In the genomic region with DNA sequence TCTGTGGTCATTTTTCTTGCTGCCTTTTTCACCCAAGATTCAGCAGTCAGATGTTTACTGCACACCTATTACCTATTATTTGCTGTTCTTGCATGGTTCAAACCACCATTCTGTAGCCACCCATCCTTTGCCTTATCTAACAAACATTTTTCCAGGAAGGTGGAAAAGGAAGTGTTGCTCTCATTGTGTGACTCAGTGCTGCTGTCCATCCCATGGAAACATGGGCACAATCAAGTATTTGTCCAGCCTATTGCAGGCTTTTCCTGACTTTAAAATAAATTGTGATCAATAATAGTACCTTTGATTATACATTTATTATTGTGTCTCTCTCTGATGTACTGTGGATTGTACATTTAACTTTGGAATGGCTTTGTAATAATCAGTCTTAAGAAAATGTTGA, we compare ENCODE assay signal across 22 cellular contexts.
"Had no signal": no experiment of that assay in that cellular context is flagged by ENCODE, and none has a peak within 500 bp of the region (broad histone marks: within the 10 kb centered on the region; RNA-seq: fewer than 3 reads in every experiment).

No MANE protein-coding gene starts in this region.

- H3K27me3 Mint-ChIP-seq: activated CD4-positive, alpha-beta T cell treated with anti-CD3 and anti-CD28 coated beads, Interleukin-2, amount 10 ng/mL, durations not matched to agents 24 days and 14 days; naive thymus-derived CD8-positive, alpha-beta T cell; stimulated activated memory B cell treated with anti-CD40 and anti-IgM and Interleukin-4, amounts not matched to agents 10 μg/mL and 1 μg/mL and 100 μg/mL, for 72 hours; type B pancreatic cell had no signal

- H3K9me3 Mint-ChIP-seq: activated CD4-positive, alpha-beta T cell treated with anti-CD3 and anti-CD28 coated beads, Interleukin-2, amount 10 ng/mL, durations not matched to agents 24 days and 14 days; activated T-helper 2 cell treated with anti-CD3 and anti-CD28 coated beads, Interferon-gamma antibody, Interleukin-2, Interleukin-4, amounts not matched to agents 10 μg/mL and 5 μg/mL and 100 μg/mL, durations not matched to agents 14 hours and 24 hours and 36 hours; naive thymus-derived CD8-positive, alpha-beta T cell; stimulated activated memory B cell treated with anti-CD40 and anti-IgM and Interleukin-4, amounts not matched to agents 10 μg/mL and 1 μg/mL and 100 μg/mL, for 72 hours; type B pancreatic cell had no signal

- ATAC-seq: left cardiac atrium; naive thymus-derived CD8-positive, alpha-beta T cell; sciatic nerve; stimulated activated memory B cell treated with anti-CD40 and anti-IgM and Interleukin-4, amounts not matched to agents 10 μg/mL and 1 μg/mL and 100 μg/mL, for 72 hours had no signal

- H3K4me3 ChIP-seq: coronary artery, hepatocyte, ovary, smooth muscle cell, testis had no signal

- DNase-seq: activated CD4-positive, alpha-beta T cell treated with anti-CD3 and anti-CD28 coated beads, Interleukin-2, amount 10 ng/mL, durations not matched to agents 24 days and 14 days; activated CD4-positive, CD25-positive, alpha-beta regulatory T cell; activated CD8-positive, alpha-beta memory T cell treated with anti-CD3 and anti-CD28 coated beads for 24 hours; activated CD8-positive, alpha-beta memory T cell treated with anti-CD3 and anti-CD28 coated beads, Interleukin-2, amount 50 U/mL, for 48 hours; activated naive CD4-positive, alpha-beta T cell treated with Interleukin-2 at 50 U/mL for 16 hours; aorta; brain microvascular endothelial cell; effector CD4-positive, alpha-beta T cell; foreskin fibroblast; left cardiac atrium; naive thymus-derived CD8-positive, alpha-beta T cell; ovary; stimulated activated CD4-positive, alpha-beta T cell treated with anti-CD3 and anti-CD28 coated beads, Interleukin-4, amount 100 ng/mL, for 1 hour; T1000; testis had no signal

- H3K4me1 Mint-ChIP-seq: stimulated activated memory B cell treated with anti-CD40 and anti-IgM and Interleukin-4, amounts not matched to agents 10 μg/mL and 1 μg/mL and 100 μg/mL, for 72 hours had no signal

- H2AFZ ChIP-seq: hepatocyte had no signal

- H3K27ac ChIP-seq: brain microvascular endothelial cell, coronary artery, hepatocyte, ovary, testis had no signal

- H3K36me3 ChIP-seq: ovary had no signal

- H3K27ac Mint-ChIP-seq: activated CD4-positive, alpha-beta T cell treated with anti-CD3 and anti-CD28 coated beads, Interleukin-2, amount 10 ng/mL, durations not matched to agents 24 days and 14 days; activated T-helper 2 cell treated with anti-CD3 and anti-CD28 coated beads, Interferon-gamma antibody, Interleukin-2, Interleukin-4, amounts not matched to agents 10 μg/mL and 5 μg/mL and 100 μg/mL, durations not matched to agents 14 hours and 24 hours and 36 hours; stimulated activated memory B cell treated with anti-CD40 and anti-IgM and Interleukin-4, amounts not matched to agents 10 μg/mL and 1 μg/mL and 100 μg/mL, for 72 hours; type B pancreatic cell had no signal

- H3K9me3 ChIP-seq: ovary, testis had no signal

- H3K4me3 Mint-ChIP-seq: activated CD4-positive, alpha-beta T cell treated with anti-CD3 and anti-CD28 coated beads, Interleukin-2, amount 10 ng/mL, durations not matched to agents 24 days and 14 days; naive thymus-derived CD8-positive, alpha-beta T cell; stimulated activated memory B cell treated with anti-CD40 and anti-IgM and Interleukin-4, amounts not matched to agents 10 μg/mL and 1 μg/mL and 100 μg/mL, for 72 hours; type B pancreatic cell had no signal

- H3K4me1 ChIP-seq: testis had no signal

- H3K4me2 ChIP-seq: hepatocyte, smooth muscle cell had no signal

- H3K27me3 ChIP-seq: brain microvascular endothelial cell, hepatocyte, ovary, testis had no signal
